Comparison of ENCODE assay signal across 8 cellular contexts in the genomic region with DNA sequence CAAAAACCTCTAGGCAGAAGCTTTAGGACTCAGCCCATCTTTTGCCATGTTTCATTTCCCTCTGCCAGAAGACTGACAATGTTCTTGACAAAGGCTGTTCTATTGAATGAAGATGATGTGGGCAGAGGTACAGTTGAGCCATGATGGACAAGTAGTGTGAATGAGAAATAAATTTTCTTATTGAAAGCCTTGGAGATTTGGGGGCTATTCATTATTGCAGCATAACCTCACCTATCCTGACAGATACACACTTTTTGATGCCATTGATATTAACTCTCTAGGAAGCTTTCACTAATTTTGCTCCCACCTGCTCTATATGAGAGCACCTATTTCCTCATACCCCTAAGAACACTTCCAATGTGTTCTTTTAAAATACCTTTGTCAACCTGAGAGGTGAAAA.
"Had no signal": no experiment of that assay in that cellular context is flagged by ENCODE, and none has a peak within 500 bp of the region (broad histone marks: within the 10 kb centered on the region; RNA-seq: fewer than 3 reads in every experiment).

No MANE protein-coding gene starts in this region.

- H3K4me3 ChIP-seq: GM12878 had no signal

- FAIRE-seq: G401.6, GM12878, GM12891, GM12892, GM18507, GM19239 had no signal

- DNase-seq: GDM1, GF-D8 had no signal

- ATAC-seq: GM12878 had no signal
